In the genomic region with DNA sequence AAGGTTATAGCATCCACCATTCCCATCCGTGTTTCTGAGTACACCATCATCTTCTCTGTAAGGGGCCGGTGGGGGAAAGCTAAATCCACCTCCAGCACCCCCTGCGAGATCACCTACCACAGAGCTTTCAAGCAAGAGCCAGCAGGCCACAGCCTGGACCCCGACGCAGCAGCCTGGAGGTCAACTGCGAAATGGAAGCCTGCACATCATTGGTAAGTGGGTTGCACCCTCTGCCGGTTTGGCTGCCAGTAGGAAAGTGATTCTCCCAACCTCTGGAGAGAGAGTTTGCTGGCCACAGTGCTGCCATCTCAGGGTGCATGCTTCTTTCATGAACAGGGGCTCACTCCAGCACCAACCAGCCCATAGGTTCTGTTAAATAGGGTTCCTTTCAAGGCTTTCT, we compare ENCODE assay signal across 25 cellular contexts.
DNase-seq lines count a peak whose midpoint lies in the region; ATAC-seq, FAIRE-seq and TF ChIP-seq lines count a peak whose summit lies in the region.
"Had no signal": no experiment of that assay in that cellular context is flagged by ENCODE, and none has a peak within 500 bp of the region (broad histone marks: within the 10 kb centered on the region; RNA-seq: fewer than 3 reads in every experiment).

No MANE protein-coding gene starts in this region.

- H3K9me3 Mint-ChIP-seq in GM23338 (no peaks in the 10 kb centered on the region), osteocyte (ENCODE audit: unreplicated experiment) (no peaks in the 10 kb centered on the region)
- H3K9me3 Mint-ChIP-seq: CD4-positive, alpha-beta T cell; CD8-positive, alpha-beta T cell had no signal

- CTCF ChIA-PET in HepG2 (lab: Yijun Ruan, JAX; ENCODE audit: low intra/inter-chr PET ratio, low total read pairs) = no interaction called here
- CTCF ChIA-PET in K562 (lab: Yijun Ruan, JAX; ENCODE audit: low intra/inter-chr PET ratio) = no interaction called here

- H3K27ac ChIP-seq in HepG2 (ENCODE audit: extremely low read length, insufficient read depth, low read length) (no peak overlapping the region), right lobe of liver (no peak overlapping the region), GM23338 (ENCODE audit: low read depth) (no peak overlapping the region), K562 (ENCODE audit: extremely low read depth, low read depth, low read length) (no peak overlapping the region)
- H3K27ac ChIP-seq: 22Rv1; A549; BLaER1 treated with 17β-estradiol and CSF1 and Interleukin-3, amounts not matched to agents 10 nM and 100 nM; C4-2B had no signal

- BruUV-seq in HepG2 (replicated peaks; lab: Mats Ljungman, UMichigan) = no TSS peak
- no TSS peak for BruUV-seq in K562 (replicated peaks; lab: Mats Ljungman, UMichigan)

- H3K4me1 Mint-ChIP-seq in GM23338 = peaks cover 17% of the 10 kb centered on the region
- H3K4me1 Mint-ChIP-seq in osteocyte (ENCODE audit: unreplicated experiment) = no peaks in the 10 kb centered on the region

- H3K9ac ChIP-seq in HepG2 (ENCODE audit: insufficient read depth, low read depth, low read length) = no peak overlapping the region
- H3K9ac ChIP-seq in K562 (ENCODE audit: insufficient read depth in 1 of 2, low read depth in 2 of 2, low read length in 2 of 2) = no peak overlapping the region
- H3K9ac ChIP-seq: BLaER1 treated with 17β-estradiol and CSF1 and Interleukin-3, amounts not matched to agents 10 nM and 100 nM had no signal

- no peak overlapping the region for H3K4me3 Mint-ChIP-seq in GM23338
- no peak overlapping the region for H3K4me3 Mint-ChIP-seq in osteocyte (ENCODE audit: unreplicated experiment)
- H3K4me3 Mint-ChIP-seq: B cell; CD4-positive, alpha-beta T cell; CD8-positive, alpha-beta T cell had no signal

- WGBS in HepG2 (ENCODE audit: low lambda C conversion rate) = 15% methylated on average over 6 of the region's 7 CpGs
- WGBS in right lobe of liver (ENCODE audit: insufficient coverage, low coverage, low lambda C conversion rate, missing lambda C conversion rate) = 71% methylated on average over 1 of the region's 7 CpGs
- WGBS in K562 (ENCODE audit: insufficient coverage, low coverage, missing lambda C conversion rate) = 16% methylated on average over 7 of the region's 7 CpGs

- H3K4me3 ChIP-seq in HepG2 (replicated peaks in 1 of 3; ENCODE audit: insufficient read depth in 1 of 3, low read depth in 2 of 3, low read length in 3 of 3) (no peak overlapping the region), right lobe of liver (no peak overlapping the region), GM23338 (no peak overlapping the region), K562 (no peak overlapping the region)
- H3K4me3 ChIP-seq: A549; BLaER1 treated with 17β-estradiol and CSF1 and Interleukin-3, amounts not matched to agents 10 nM and 100 nM; GM12878 had no signal

- peak; percentile 38 for TF ChIP-seq CTCF in HepG2 (CRISPR knock-in tag; IDR thresholded peaks at IDR 0.05)
- no peak for TF ChIP-seq CTCF in right lobe of liver (IDR thresholded peaks at IDR 0.05)
- TF ChIP-seq CTCF in GM23338 (conservative IDR thresholded peaks at IDR 0.05; ENCODE audit: low read depth in 2 of 2) = peak in 1 of 2 experiments; percentile 38; a peak in 1 of 4 replicates
- peak in 2 of 3 experiments; percentile 12 to 17; a peak in 2 of 6 replicates for TF ChIP-seq CTCF in K562 (IDR thresholded peaks at IDR 0.05 in 2 of 3, conservative IDR thresholded peaks at IDR 0.05 in 1 of 3; ENCODE audit: insufficient read depth in 2 of 3, low read depth in 1 of 3, low read length in 3 of 3)
- no peak for TF ChIP-seq CTCF in osteocyte (IDR thresholded peaks at IDR 0.05)

- H3K36me3 ChIP-seq in HepG2 (replicated peaks in 1 of 2; ENCODE audit: control insufficient read depth in 1 of 2, insufficient read depth in 2 of 2, low read length in 2 of 2) (no peaks in the 10 kb centered on the region), right lobe of liver (no peaks in the 10 kb centered on the region), GM23338 (ENCODE audit: insufficient read depth) (peaks cover 5% of the 10 kb centered on the region; the same call in 1 of the 2 replicates), K562 (ENCODE audit: control insufficient read depth, insufficient read depth, low read length) (no peaks in the 10 kb centered on the region)
- H3K36me3 ChIP-seq: BLaER1 treated with 17β-estradiol and CSF1 and Interleukin-3, amounts not matched to agents 10 nM and 100 nM had no signal

- no peak overlapping the region for H2AFZ ChIP-seq in HepG2 (ENCODE audit: low read length)
- H2AFZ ChIP-seq in GM23338 = no peak overlapping the region
- no peak overlapping the region for H2AFZ ChIP-seq in K562 (ENCODE audit: low read depth, low read length)

- H3K36me3 Mint-ChIP-seq in GM23338 (ENCODE audit: low read depth) (peaks cover 6% of the 10 kb centered on the region), osteocyte (ENCODE audit: unreplicated experiment) (no peaks in the 10 kb centered on the region)
- H3K36me3 Mint-ChIP-seq: CD8-positive, alpha-beta T cell had no signal

- H3K79me2 ChIP-seq in HepG2 (ENCODE audit: insufficient read depth, low read length) (no peaks in the 10 kb centered on the region), GM23338 (replicated peaks; ENCODE audit: insufficient read depth) (peaks cover 7% of the 10 kb centered on the region; the same call in 1 of the 2 replicates), K562 (ENCODE audit: control insufficient read depth, insufficient read depth, low read length) (no peaks in the 10 kb centered on the region)

- DNase-seq in HepG2 (ENCODE audit: low spot score) (no peak), right lobe of liver (no peak), GM23338 (ENCODE audit: low spot score) (peak; percentile 16), K562 (ENCODE audit: extremely low read depth in 1 of 4, low spot score in 3 of 4) (no peak), osteocyte (ENCODE audit: extremely low spot score, unreplicated experiment) (peak; percentile 73), OCI-M1 (lab: John Stamatoyannopoulos, UW) (no peak), NCI-H2196 (lab: John Stamatoyannopoulos, UW; ENCODE audit: unreplicated experiment) (no peak)
- DNase-seq: AML-193; Caco-2; Calu3; CD4-positive, alpha-beta T cell; CD8-positive, alpha-beta T cell; DMS79 treated with DMSO at 0.1 percent for 48 hours; GF-D8 had no signal

- TF ChIP-seq RAD21 in HepG2 (CRISPR knock-in tag; IDR thresholded peaks at IDR 0.05) (no peak), K562 (CRISPR knock-in tag; conservative IDR thresholded peaks at IDR 0.05 in 1 of 2, IDR thresholded peaks at IDR 0.05 in 1 of 2) (peak in 1 of 2 experiments; percentile 20; a peak in 1 of 4 replicates)

- no peaks in the 10 kb centered on the region for H4K20me1 ChIP-seq in HepG2 (ENCODE audit: insufficient read depth, low read length)
- H4K20me1 ChIP-seq in GM23338 (replicated peaks; ENCODE audit: insufficient read depth) = no peaks in the 10 kb centered on the region
- H4K20me1 ChIP-seq in K562 (replicated peaks; ENCODE audit: control insufficient read depth, insufficient read depth, low read length) = no peaks in the 10 kb centered on the region
- H4K20me1 ChIP-seq: BLaER1 treated with 17β-estradiol and CSF1 and Interleukin-3, amounts not matched to agents 10 nM and 100 nM had no signal

- FAIRE-seq in HepG2 (lab: Jason Lieb, UNC) = no peak
- FAIRE-seq in K562 (lab: Jason Lieb, UNC) = no peak
- FAIRE-seq: A549, D721Med, G401.6, GM12878, GM12892, GM19239 had no signal

- no peak overlapping the region for H3K27ac Mint-ChIP-seq in GM23338
- H3K27ac Mint-ChIP-seq in osteocyte (ENCODE audit: unreplicated experiment) = no peak overlapping the region
- H3K27ac Mint-ChIP-seq: B cell; CD4-positive, alpha-beta T cell; CD8-positive, alpha-beta T cell had no signal

- no peak overlapping the region for H3K4me2 ChIP-seq in HepG2 (ENCODE audit: low read depth, low read length)
- no peak overlapping the region for H3K4me2 ChIP-seq in GM23338
- no peak overlapping the region for H3K4me2 ChIP-seq in K562 (ENCODE audit: insufficient read depth, low read length)
- H3K4me2 ChIP-seq: A549; BLaER1 treated with 17β-estradiol and CSF1 and Interleukin-3, amounts not matched to agents 10 nM and 100 nM had no signal

- TF ChIP-seq EP300 in HepG2 (IDR thresholded peaks at IDR 0.05; ENCODE audit: low read depth in 2 of 2, low read length in 2 of 2) (no peak), HepG2 (CRISPR knock-in tag; IDR thresholded peaks at IDR 0.05; ENCODE audit: borderline replicate concordance) (no peak), K562 (IDR thresholded peaks at IDR 0.05; ENCODE audit: low read length) (no peak)

- in situ Hi-C loops in HepG2 (cut with HindIII; ENCODE audit: extremely low pct_ligation_motif_present, low pct_unique_long_range_greater_than_20kb) = no loop called here
- in situ Hi-C loops in K562 (cut with MboI) = no loop called here

- no peak for TF ChIP-seq POLR2A in HepG2 (IDR thresholded peaks at IDR 0.05; ENCODE audit: insufficient read depth in 1 of 2, low read depth in 2 of 2, low read length in 2 of 2)
- TF ChIP-seq POLR2A in right lobe of liver (IDR thresholded peaks at IDR 0.05) = no peak
- no peak for TF ChIP-seq POLR2A in K562 (conservative IDR thresholded peaks at IDR 0.05)

- 0 out of 2 replicates have a peak, but pooled peaks cover 4% of the 10 kb centered on the region for H3F3A ChIP-seq in GM23338 (replicated peaks; ENCODE audit: low read depth)

- H3K27me3 Mint-ChIP-seq in GM23338 (ENCODE audit: insufficient read depth, low read depth, poor library complexity) = peaks cover 4% of the 10 kb centered on the region
- H3K27me3 Mint-ChIP-seq in osteocyte (ENCODE audit: unreplicated experiment) = peaks cover 19% of the 10 kb centered on the region

- H3K27me3 ChIP-seq in HepG2 (ENCODE audit: control insufficient read depth in 1 of 2, insufficient read depth in 2 of 2, low read length in 2 of 2) (peaks cover 1 to 27% of the 10 kb centered on the region in 2 experiments; a peak in 2 of 5 replicates), right lobe of liver (no peaks in the 10 kb centered on the region), GM23338 (ENCODE audit: insufficient read depth) (no peaks in the 10 kb centered on the region), K562 (ENCODE audit: control insufficient read depth in 2 of 2, insufficient read depth in 2 of 2, low read length in 2 of 2) (no peaks in the 10 kb centered on the region)

- ATAC-seq in HepG2 (peak; percentile 50; the same call in 1 of the 3 replicates), right lobe of liver (no peak), GM23338 (no peak), K562 (no peak), GM21367 (IDR thresholded peaks at IDR 0.05; ENCODE audit: unreplicated experiment) (no peak)
- ATAC-seq: A549; CD8-positive, alpha-beta T cell; GM12878 had no signal

- H3K9me3 ChIP-seq in HepG2 (ENCODE audit: low read length) = no peaks in the 10 kb centered on the region
- H3K9me3 ChIP-seq in right lobe of liver = no peaks in the 10 kb centered on the region
- H3K9me3 ChIP-seq in K562 (replicated peaks; ENCODE audit: control insufficient read depth, insufficient read depth, low read depth, low read length) = no peaks in the 10 kb centered on the region; the same call in 1 of the 2 replicates
- H3K9me3 ChIP-seq: A549; BLaER1 treated with 17β-estradiol and CSF1 and Interleukin-3, amounts not matched to agents 10 nM and 100 nM; Caco-2 had no signal

- H3K9me1 ChIP-seq in K562 (ENCODE audit: control insufficient read depth, insufficient read depth, low read length) = no peaks in the 10 kb centered on the region

- H3K9me2 ChIP-seq in GM23338 (ENCODE audit: insufficient read depth) = no peaks in the 10 kb centered on the region

- H3K4me1 ChIP-seq in HepG2 (ENCODE audit: insufficient read depth, low read length) = no peaks in the 10 kb centered on the region
- no peaks in the 10 kb centered on the region for H3K4me1 ChIP-seq in right lobe of liver
- H3K4me1 ChIP-seq in GM23338 (ENCODE audit: insufficient read depth) = peaks cover 10% of the 10 kb centered on the region
- peaks cover 2 to 17% of the 10 kb centered on the region in 2 experiments; a peak in 3 of 5 replicates for H3K4me1 ChIP-seq in K562 (replicated peaks in 1 of 2; ENCODE audit: control insufficient read depth in 2 of 2, insufficient read depth in 2 of 2, low read length in 2 of 2)
- H3K4me1 ChIP-seq: A549; BLaER1 treated with 17β-estradiol and CSF1 and Interleukin-3, amounts not matched to agents 10 nM and 100 nM; Caco-2 had no signal

- intact Hi-C loops in HepG2 (cut with micrococcal nuclease; ENCODE audit: unreplicated experiment) = no loop called here
- intact Hi-C loops in right lobe of liver (cut with DNase I) = no loop called here
- intact Hi-C loops in K562 (cut with micrococcal nuclease) = no loop called here

- POLR2A ChIA-PET in HepG2 (lab: Yijun Ruan, JAX) = no interaction called here
- POLR2A ChIA-PET in K562 (lab: Yijun Ruan, JAX) = no interaction called here

Comparison
In these comparisons a context has a peak if more than half of its experiments do, and no peak if none do; other contexts are left out.
1. CTCF ChIP-seq: peak in HepG2 (single experiment) and K562 (2 of 3); none in right lobe of liver (0 of 4) and osteocyte (single experiment).
2. DNase-seq: peak in GM23338 (single experiment) and osteocyte (single experiment); none in HepG2 (single experiment), right lobe of liver (0 of 3), K562 (0 of 4), OCI-M1 (single experiment) and NCI-H2196 (single experiment).